In genomic region chr1:15618685-15619525, GRCh38 we compare ENCODE assay signal across 9 cellular contexts. TPM values are rescaled to one million over a fixed set of nuclear protein-coding genes. Genes with fewer than 3 reads are reported as not detected.
A peak's percentile ranks its signal among the peaks of the same experiment; 100 is the strongest.
DNase-seq lines count a peak whose midpoint lies in the region; ATAC-seq and TF ChIP-seq lines count a peak whose summit lies in the region.
"Had no signal": no experiment of that assay in that cellular context is flagged by ENCODE, and none has a peak within 500 bp of the region (broad histone marks: within the 10 kb centered on the region; RNA-seq: fewer than 3 reads in every experiment).

No MANE protein-coding gene starts in this region.

- no peak overlapping the region for H2AFZ ChIP-seq in mammary epithelial cell (ENCODE audit: low read depth, low read length)

- peaks cover 31 to 57% (median 39%) of the 10 kb centered on the region in 11 experiments; a peak in 21 of 22 replicates for H4K20me1 ChIP-seq in BLaER1 treated with 17β-estradiol and CSF1 and Interleukin-3, amounts not matched to agents 10 nM and 100 nM
- no peaks in the 10 kb centered on the region for H4K20me1 ChIP-seq in mammary epithelial cell (ENCODE audit: insufficient read depth, low read length)

- ATAC-seq in HG02759 (IDR thresholded peaks at IDR 0.05; ENCODE audit: unreplicated experiment) = no peak

- BruUV-seq in mammary epithelial cell (replicated peaks; lab: Mats Ljungman, UMichigan) = TSS peak; percentile 51

- in situ Hi-C loops in mammary epithelial cell (cut with MboI; ENCODE audit: low sequenced_read_pairs in 2 of 2) = no loop called here

- H3K27ac ChIP-seq in BLaER1 treated with 17β-estradiol and CSF1 and Interleukin-3, amounts not matched to agents 10 nM and 100 nM = peak overlapping the region; percentile 89 to 99 (median 98)
- H3K27ac ChIP-seq in KOPT-K1 (ENCODE audit: low read depth, low read length, poor library complexity, severe bottlenecking) (peak overlapping the region; percentile 78), mammary epithelial cell (ENCODE audit: insufficient read depth, low read depth, low read length) (peak overlapping the region; percentile 81), mesodermal cell (ENCODE audit: low read depth, low read length, severe bottlenecking) (peak overlapping the region; percentile 89)

- 75% methylated on average over 17 of the region's 26 CpGs for WGBS in mammary epithelial cell (ENCODE audit: low coverage, missing lambda C conversion rate)
- 84 to 93% methylated on average over 20 to 21 of the region's 26 CpGs for WGBS in mesodermal cell (ENCODE audit: insufficient coverage in 2 of 2), 2 experiments

- H3K36me3 ChIP-seq in BLaER1 treated with 17β-estradiol and CSF1 and Interleukin-3, amounts not matched to agents 10 nM and 100 nM = peaks cover 3 to 34% (median 22%) of the 10 kb centered on the region in 11 experiments; a peak in 14 of 22 replicates
- peaks cover 4% of the 10 kb centered on the region for H3K36me3 ChIP-seq in KOPT-K1 (ENCODE audit: insufficient read depth, low read length)
- peaks cover 4% of the 10 kb centered on the region for H3K36me3 ChIP-seq in mammary epithelial cell (ENCODE audit: insufficient read depth, low read length)
- peaks cover 3% of the 10 kb centered on the region for H3K36me3 ChIP-seq in mesodermal cell (ENCODE audit: control insufficient read depth, insufficient read depth, low read length)

- DNase-seq in mammary epithelial cell (peak; percentile 34), DMS 273 treated with DMSO at 0.1 percent for 48 hours (lab: John Stamatoyannopoulos, UW) (no peak), ecto neural progenitor cell (ENCODE audit: low spot score) (no peak), Kasumi-1 (lab: John Stamatoyannopoulos, UW) (no peak)

- peaks cover 66% of the 10 kb centered on the region for H3K79me2 ChIP-seq in mammary epithelial cell (ENCODE audit: insufficient read depth, low read length)

- TF ChIP-seq CTCF in mammary epithelial cell (conservative IDR thresholded peaks at IDR 0.05 in 1 of 2, IDR thresholded peaks at IDR 0.05 in 1 of 2; ENCODE audit: extremely low read depth in 1 of 2, insufficient read depth in 1 of 2, low read depth in 1 of 2, low read length in 2 of 2) = no peak

- CTCF ChIA-PET in mammary epithelial cell (lab: Charles Lee; ENCODE audit: low non-redundant PET) = interaction anchor here (0.7 kb wide), 1 partner anchor 47 kb away, joined by 3 read pairs; no protein-coding TSS in a partner anchor

- intact Hi-C loops in mammary epithelial cell (cut with micrococcal nuclease) = loop anchor here (1.0 to 5.0 kb wide), 3 partner anchors 66 to 92 kb away; partner anchors contain the start of gene DNAJC16

- peaks cover 40 to 65% (median 56%) of the 10 kb centered on the region in 10 experiments for H3K4me1 ChIP-seq in BLaER1 treated with 17β-estradiol and CSF1 and Interleukin-3, amounts not matched to agents 10 nM and 100 nM
- peaks cover 29% of the 10 kb centered on the region for H3K4me1 ChIP-seq in mammary epithelial cell (ENCODE audit: insufficient read depth, low read length)
- peaks cover 12% of the 10 kb centered on the region for H3K4me1 ChIP-seq in mesodermal cell (ENCODE audit: control insufficient read depth, insufficient read depth, low read length, poor library complexity, severe bottlenecking)

- H3K9ac ChIP-seq in BLaER1 treated with 17β-estradiol and CSF1 and Interleukin-3, amounts not matched to agents 10 nM and 100 nM = peak overlapping the region; percentile 93 to 99 (median 98)
- H3K9ac ChIP-seq in mammary epithelial cell (ENCODE audit: insufficient read depth, low read length) = peak overlapping the region; percentile 92

- H3K27me3 ChIP-seq in BLaER1 treated with 17β-estradiol and CSF1 and Interleukin-3, amounts not matched to agents 10 nM and 100 nM = no peaks in the 10 kb centered on the region
- no peaks in the 10 kb centered on the region for H3K27me3 ChIP-seq in mammary epithelial cell (ENCODE audit: insufficient read depth, low read length)

- peak overlapping the region; percentile 64 to 97 (median 92) for H3K4me2 ChIP-seq in BLaER1 treated with 17β-estradiol and CSF1 and Interleukin-3, amounts not matched to agents 10 nM and 100 nM
- H3K4me2 ChIP-seq in mammary epithelial cell (ENCODE audit: insufficient read depth, low read depth, low read length) = peak overlapping the region; percentile 88

- no peaks in the 10 kb centered on the region for H3K9me3 ChIP-seq in BLaER1 treated with 17β-estradiol and CSF1 and Interleukin-3, amounts not matched to agents 10 nM and 100 nM (replicated peaks in 1 of 11)
- H3K9me3 ChIP-seq in KOPT-K1 (ENCODE audit: insufficient read depth, low read length, poor library complexity, severe bottlenecking) (no peaks in the 10 kb centered on the region), mammary epithelial cell (replicated peaks; ENCODE audit: insufficient read depth, low read length) (no peaks in the 10 kb centered on the region), mesodermal cell (ENCODE audit: control insufficient read depth, low read length) (no peaks in the 10 kb centered on the region)

- dilution Hi-C loops in mammary epithelial cell (cut with HindIII; ENCODE audit: low sequenced_read_pairs) = no loop called here

- H3K4me3 ChIP-seq in BLaER1 treated with 17β-estradiol and CSF1 and Interleukin-3, amounts not matched to agents 10 nM and 100 nM = peak overlapping the region; percentile 83 to 100 (median 98)
- H3K4me3 ChIP-seq in mammary epithelial cell (replicated peaks in 1 of 3; ENCODE audit: insufficient read depth in 1 of 3, low read depth in 2 of 3, low read length in 3 of 3) (peak overlapping the region; percentile 81 to 99 (median 96)), mesodermal cell (ENCODE audit: extremely low read depth, insufficient read depth, low read length, poor library complexity, severe bottlenecking) (peak overlapping the region; percentile 98)

RNA-seq across cellular contexts. Expression of gene DDI2, which starts 1.6 kb away (rescaled TPM):
- total RNA-seq in mammary epithelial cell = 10 to 100 TPM; 22.2 to 29.7 TPM
- 7.7 TPM for polyA plus RNA-seq in mammary epithelial cell
- polyA minus RNA-seq in mammary epithelial cell = 18.8 TPM
- polyA plus RNA-seq in mesodermal cell (2013, experiment 1 of 2) = 14.5 TPM
- 11.9 TPM for polyA plus RNA-seq in mesodermal cell (2013, experiment 2 of 2)

RNA-seq across cellular contexts. Expression of gene AGMAT, which starts 34.1 kb away (rescaled TPM):
- total RNA-seq in mammary epithelial cell = under 1 TPM; 0.28 to 0.83 TPM
- 0.50 TPM for polyA plus RNA-seq in mammary epithelial cell
- not detected for polyA minus RNA-seq in mammary epithelial cell
- polyA plus RNA-seq in mesodermal cell (2013, experiment 1 of 2) = 0.81 TPM
- polyA plus RNA-seq in mesodermal cell (2013, experiment 2 of 2) = 0.66 TPM
- total RNA-seq: HT1080 had no signal
